Comparison of ENCODE assay signal across 14 cellular contexts in genomic region chr6:132259070-132259469, GRCh38.
DNase-seq lines count a peak whose midpoint lies in the region; ATAC-seq and TF ChIP-seq lines count a peak whose summit lies in the region.
"Had no signal": no experiment of that assay in that cellular context is flagged by ENCODE, and none has a peak within 500 bp of the region (broad histone marks: within the 10 kb centered on the region; RNA-seq: fewer than 3 reads in every experiment).

No MANE protein-coding gene starts in this region.

- TF ChIP-seq CTCF in heart right ventricle (IDR thresholded peaks at IDR 0.05) (peak in 5 of 9 donors; percentile 13 to 45 (median 35)), fibroblast of the aortic adventitia (IDR thresholded peaks at IDR 0.05; ENCODE audit: insufficient read depth, low read length) (peak; percentile 51), uterus (IDR thresholded peaks at IDR 0.05) (peak; percentile 36 to 56 (median 50))

- intact Hi-C loops in heart right ventricle (cut with DNase I): no loop called here
- intact Hi-C loops in Right ventricle myocardium superior (cut with DNase I): no loop called here
- intact Hi-C loops in uterus (cut with DNase I; ENCODE audit: low total_unique reads): no loop called here

- no peak overlapping the region for H3K27ac ChIP-seq in heart right ventricle
- H3K27ac ChIP-seq in uterus: no peak overlapping the region
- H3K27ac ChIP-seq: BLaER1 treated with 17β-estradiol and CSF1 and Interleukin-3, amounts not matched to agents 10 nM and 100 nM; SJSA1; upper lobe of right lung had no signal

- DNase-seq in heart right ventricle: no peak
- no peak for DNase-seq in Right ventricle myocardium superior
- DNase-seq in fibroblast of the aortic adventitia (ENCODE audit: low read depth): peak; percentile 69
- DNase-seq in uterus: no peak
- no peak for DNase-seq in NOMO-1 treated with DMSO at 0.1 percent for 48 hours (lab: John Stamatoyannopoulos, UW; ENCODE audit: unreplicated experiment)
- DNase-seq in activated CD4-positive, alpha-beta T cell treated with anti-CD3 and anti-CD28 coated beads, Interleukin-2, amount 50 U/mL, for 48 hours: no peak
- DNase-seq: activated CD8-positive, alpha-beta memory T cell treated with anti-CD3 and anti-CD28 coated beads, Interleukin-2, amount 50 U/mL, for 4 hours; effector CD4-positive, alpha-beta T cell; MV-4-11; upper lobe of right lung had no signal

- H3K4me3 ChIP-seq in heart right ventricle: no peak overlapping the region
- no peak overlapping the region for H3K4me3 ChIP-seq in fibroblast of the aortic adventitia (ENCODE audit: low read depth, low read length)
- H3K4me3 ChIP-seq in uterus: no peak overlapping the region
- H3K4me3 ChIP-seq: BLaER1 treated with 17β-estradiol and CSF1 and Interleukin-3, amounts not matched to agents 10 nM and 100 nM; SJSA1; upper lobe of right lung had no signal

- H3K27me3 ChIP-seq in heart right ventricle: peaks cover 0 to 4% (median 0%) of the 10 kb centered on the region in 7 donors
- no peaks in the 10 kb centered on the region for H3K27me3 ChIP-seq in uterus
- H3K27me3 ChIP-seq: BLaER1 treated with 17β-estradiol and CSF1 and Interleukin-3, amounts not matched to agents 10 nM and 100 nM; SJSA1; upper lobe of right lung had no signal

- H3K9me3 ChIP-seq in heart right ventricle: no peaks in the 10 kb centered on the region
- no peaks in the 10 kb centered on the region for H3K9me3 ChIP-seq in uterus
- H3K9me3 ChIP-seq: BLaER1 treated with 17β-estradiol and CSF1 and Interleukin-3, amounts not matched to agents 10 nM and 100 nM; SJSA1; upper lobe of right lung had no signal

- no peaks in the 10 kb centered on the region for H3K4me1 ChIP-seq in heart right ventricle
- H3K4me1 ChIP-seq in uterus: no peaks in the 10 kb centered on the region
- H3K4me1 ChIP-seq: BLaER1 treated with 17β-estradiol and CSF1 and Interleukin-3, amounts not matched to agents 10 nM and 100 nM; upper lobe of right lung had no signal

- no peak for TF ChIP-seq POLR2A in uterus (IDR thresholded peaks at IDR 0.05)

- ATAC-seq in heart right ventricle: no peak
- no peak for ATAC-seq in Right ventricle myocardium superior (ENCODE audit: poor library complexity)
- 0 out of 3 replicates have a peak, but pooled peaks have one; percentile 37 for ATAC-seq in SK-N-SH treated with all-trans-retinoic acid at 6 μM for 48 hours
- no peak for ATAC-seq in GM19452 (IDR thresholded peaks at IDR 0.05; ENCODE audit: unreplicated experiment)
- ATAC-seq: upper lobe of right lung had no signal

- H3K36me3 ChIP-seq in heart right ventricle (no peaks in the 10 kb centered on the region), uterus (no peaks in the 10 kb centered on the region)
- H3K36me3 ChIP-seq: BLaER1 treated with 17β-estradiol and CSF1 and Interleukin-3, amounts not matched to agents 10 nM and 100 nM; SJSA1; upper lobe of right lung had no signal

- 35 to 61% methylated on average over 2 of the region's 2 CpGs for WGBS in heart right ventricle, 2 donors

TF ChIP-seq in SK-N-SH treated with all-trans-retinoic acid at 6 μM for 48 hours, 23 proteins besides CTCF, POLR2A, EP300 and RAD21:
- TF ChIP-seq POU6F1 (CRISPR knock-in tag; IDR thresholded peaks at IDR 0.05; ENCODE audit: borderline replicate concordance, low read depth) (no peak), TOX (CRISPR knock-in tag; IDR thresholded peaks at IDR 0.05; ENCODE audit: borderline replicate concordance) (no peak), ARNTL (CRISPR knock-in tag; IDR thresholded peaks at IDR 0.05; ENCODE audit: borderline replicate concordance, low read depth) (no peak), TCF4 (CRISPR knock-in tag; IDR thresholded peaks at IDR 0.05; ENCODE audit: borderline replicate concordance) (no peak), ESRRG (CRISPR knock-in tag; IDR thresholded peaks at IDR 0.05) (no peak), TSHZ2 (CRISPR knock-in tag; IDR thresholded peaks at IDR 0.05) (no peak), PATZ1 (CRISPR knock-in tag; IDR thresholded peaks at IDR 0.05; ENCODE audit: borderline replicate concordance) (no peak), GLIS3 (CRISPR knock-in tag; IDR thresholded peaks at IDR 0.05) (no peak), CSDC2 (CRISPR knock-in tag; IDR thresholded peaks at IDR 0.05) (no peak), BACH2 (CRISPR knock-in tag; IDR thresholded peaks at IDR 0.05; ENCODE audit: borderline replicate concordance) (no peak), ZNF8 (CRISPR knock-in tag; IDR thresholded peaks at IDR 0.05) (no peak), RARB (CRISPR knock-in tag; IDR thresholded peaks at IDR 0.05) (no peak), OSR1 (CRISPR knock-in tag; IDR thresholded peaks at IDR 0.05) (no peak), CSRNP3 (CRISPR knock-in tag; IDR thresholded peaks at IDR 0.05) (no peak), SNAI2 (CRISPR knock-in tag; IDR thresholded peaks at IDR 0.05) (no peak)
